8 cellular contexts compared by ENCODE assay signal in the genomic region with DNA sequence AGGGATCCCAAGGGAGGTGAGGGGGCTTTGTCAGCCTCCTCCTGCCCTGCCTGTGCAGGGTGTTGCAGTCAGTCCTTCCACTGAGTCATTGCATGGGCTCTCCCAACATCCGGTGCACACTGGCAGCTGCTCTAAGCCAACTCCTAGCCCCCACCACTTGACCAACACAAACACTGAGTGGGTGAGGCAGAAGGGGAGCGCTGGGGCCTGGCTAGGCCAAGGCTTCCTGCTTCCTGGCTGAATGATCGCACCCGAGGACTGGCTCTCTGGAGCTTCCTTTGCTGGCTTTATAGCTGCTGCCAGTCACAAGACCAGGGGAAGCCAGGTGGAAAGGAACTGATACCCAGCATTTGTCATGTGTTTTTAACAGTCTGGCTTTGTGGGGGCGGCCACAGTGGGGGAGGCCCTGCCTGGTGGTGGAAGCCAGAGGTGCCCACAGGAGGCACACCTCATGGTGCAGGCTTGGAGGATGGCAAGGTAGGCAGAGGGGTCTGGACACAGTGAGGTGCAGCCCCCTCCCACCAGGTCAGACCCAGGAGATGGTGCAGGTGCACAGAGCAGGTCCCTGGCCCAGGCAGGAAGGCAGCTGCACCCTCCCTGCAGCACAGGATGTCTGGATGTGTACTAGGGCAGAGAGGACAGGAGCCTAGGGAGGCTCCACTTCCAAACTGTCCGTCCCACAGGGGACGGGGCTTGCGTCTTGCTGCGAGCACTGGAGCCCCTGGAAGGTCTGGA. TPM values are rescaled to one million over a fixed set of nuclear protein-coding genes. Genes with fewer than 3 reads are reported as not detected.
DNase-seq lines count a peak whose midpoint lies in the region; ATAC-seq and TF ChIP-seq lines count a peak whose summit lies in the region.

No MANE protein-coding gene starts in this region.

- no peak overlapping the region for H3K4me3 ChIP-seq in AG09309 (ENCODE audit: control insufficient read depth, low read depth, low read length)
- H3K4me3 ChIP-seq in lower lobe of right lung: peak overlapping the region; percentile 2

- DNase-seq in AG09309 (ENCODE audit: low read depth) (peak; percentile 83), HT1080 (ENCODE audit: low read depth) (peak; percentile 99), caudate nucleus (lab: John Stamatoyannopoulos, UW) (peak in 28 of 61 donors; percentile 25 to 79 (median 50)), lower lobe of right lung (no peak), NCI-H1694 treated with DMSO at 0.1 percent for 48 hours (lab: John Stamatoyannopoulos, UW) (no peak)
- DNase-seq in T-helper 2 cell treated with Interferon-gamma antibody and Interleukin-4, amounts not matched to agents 5 μg/mL and 100 μg/mL, for 36 hours (ENCODE audit: low spot score): peak; percentile 78
- DNase-seq in stimulated activated CD8-positive, alpha-beta memory T cell treated with anti-CD3 and anti-CD28 coated beads, Interleukin-7, amount 100 ng/mL, for 4 hours (ENCODE audit: low read depth in 2 of 2): peak; percentile 56 to 65

- intact Hi-C loops in lower lobe of right lung (cut with DNase I): no loop called here

- H3K27me3 ChIP-seq in lower lobe of right lung (ENCODE audit: low read depth): no peaks in the 10 kb centered on the region

- TF ChIP-seq CTCF in AG09309 (IDR thresholded peaks at IDR 0.05; ENCODE audit: control insufficient read depth, insufficient read depth, low read depth, low read length, missing control alignments) (no peak), lower lobe of right lung (IDR thresholded peaks at IDR 0.05) (no peak)

- H3K27me3 Mint-ChIP-seq in T-helper 2 cell treated with Interferon-gamma antibody and Interleukin-4, amounts not matched to agents 5 μg/mL and 100 μg/mL, for 36 hours (ENCODE audit: low read depth): no peaks in the 10 kb centered on the region

- no peaks in the 10 kb centered on the region for H3K9me3 ChIP-seq in lower lobe of right lung

- H3K27ac Mint-ChIP-seq in T-helper 2 cell treated with Interferon-gamma antibody and Interleukin-4, amounts not matched to agents 5 μg/mL and 100 μg/mL, for 36 hours: peak overlapping the region; percentile 84

- peaks cover 15% of the 10 kb centered on the region for H3K4me1 Mint-ChIP-seq in T-helper 2 cell treated with Interferon-gamma antibody and Interleukin-4, amounts not matched to agents 5 μg/mL and 100 μg/mL, for 36 hours (ENCODE audit: low read depth)

- H3K9me3 Mint-ChIP-seq in T-helper 2 cell treated with Interferon-gamma antibody and Interleukin-4, amounts not matched to agents 5 μg/mL and 100 μg/mL, for 36 hours: no peaks in the 10 kb centered on the region

- peaks cover 33% of the 10 kb centered on the region for H3K4me1 ChIP-seq in lower lobe of right lung

- no peak overlapping the region for H3K4me3 Mint-ChIP-seq in T-helper 2 cell treated with Interferon-gamma antibody and Interleukin-4, amounts not matched to agents 5 μg/mL and 100 μg/mL, for 36 hours

- peaks cover 21% of the 10 kb centered on the region for H3K36me3 Mint-ChIP-seq in T-helper 2 cell treated with Interferon-gamma antibody and Interleukin-4, amounts not matched to agents 5 μg/mL and 100 μg/mL, for 36 hours (ENCODE audit: low read depth)

- H3K27ac ChIP-seq in caudate nucleus (ENCODE audit: low read depth, low read length) (peak overlapping the region; percentile 79), lower lobe of right lung (peak overlapping the region; percentile 85)

- H3K36me3 ChIP-seq in lower lobe of right lung: peaks cover 65% of the 10 kb centered on the region

- ATAC-seq in GM18909 (IDR thresholded peaks at IDR 0.05; ENCODE audit: poor library complexity, unreplicated experiment) (peak; percentile 74), lower lobe of right lung (peak; percentile 71 to 72)

RNA-seq across cellular contexts. Expression of a gene that starts 6.9 kb away (rescaled TPM):
- 198 and 210 TPM in 2 replicates for total RNA-seq in HT1080 (2014; rRNA removed; shearing (Covaris generic))
- polyA plus RNA-seq in HT1080 (2015; cell fraction: cytosol; rRNA removed): 136 and 181 TPM in 2 replicates
- 67.5 and 68.1 TPM in 2 replicates for polyA plus RNA-seq in HT1080 (2015; cell fraction: nucleus; rRNA removed)
- total RNA-seq in lower lobe of right lung: 38.5 TPM

RNA-seq across cellular contexts. Expression of a gene that starts 12.5 kb away (rescaled TPM):
- total RNA-seq in HT1080 (2014; rRNA removed; shearing (Covaris generic)): 18.0 and 21.4 TPM in 2 replicates
- 23.2 and 27.8 TPM in 2 replicates for polyA plus RNA-seq in HT1080 (2015; cell fraction: cytosol; rRNA removed)
- polyA plus RNA-seq in HT1080 (2015; cell fraction: nucleus; rRNA removed): 138 and 147 TPM in 2 replicates
- total RNA-seq in lower lobe of right lung: 35.9 TPM

RNA-seq across cellular contexts. Expression of a gene that starts 31.3 kb away (rescaled TPM):
- total RNA-seq in HT1080 (2014; rRNA removed; shearing (Covaris generic)): 35.6 and 43.3 TPM in 2 replicates
- 20.1 and 24.2 TPM in 2 replicates for polyA plus RNA-seq in HT1080 (2015; cell fraction: cytosol; rRNA removed)
- 9.0 and 11.9 TPM in 2 replicates for polyA plus RNA-seq in HT1080 (2015; cell fraction: nucleus; rRNA removed)
- total RNA-seq in lower lobe of right lung: 18.5 TPM

RNA-seq across cellular contexts. Expression of a gene that starts 31.5 kb away (rescaled TPM):
- total RNA-seq in HT1080 (2014; rRNA removed; shearing (Covaris generic)): 18.2 and 21.6 TPM in 2 replicates
- 18.3 and 22.1 TPM in 2 replicates for polyA plus RNA-seq in HT1080 (2015; cell fraction: cytosol; rRNA removed)
- 12.3 and 12.4 TPM in 2 replicates for polyA plus RNA-seq in HT1080 (2015; cell fraction: nucleus; rRNA removed)
- total RNA-seq in lower lobe of right lung: 12.1 TPM

RNA-seq across cellular contexts. Expression of a gene that starts 53.6 kb away (rescaled TPM):
- total RNA-seq in HT1080 (2014; rRNA removed; shearing (Covaris generic)): 6.0 and 13.6 TPM in 2 replicates
- 56.0 and 58.4 TPM in 2 replicates for polyA plus RNA-seq in HT1080 (2015; cell fraction: cytosol; rRNA removed)
- 48.7 and 52.1 TPM in 2 replicates for polyA plus RNA-seq in HT1080 (2015; cell fraction: nucleus; rRNA removed)
- total RNA-seq in lower lobe of right lung: 29.1 TPM

Comparison
In these comparisons a context has a peak if more than half of its experiments do, and no peak if none do; other contexts are left out.
1. DNase-seq: peak in AG09309 (single experiment), HT1080 (single experiment), T-helper 2 cell treated with Interferon-gamma antibody and Interleukin-4, amounts not matched to agents 5 μg/mL and 100 μg/mL, for 36 hours (single experiment) and stimulated activated CD8-positive, alpha-beta memory T cell treated with anti-CD3 and anti-CD28 coated beads, Interleukin-7, amount 100 ng/mL, for 4 hours (2 of 2); none in lower lobe of right lung (single experiment) and NCI-H1694 treated with DMSO at 0.1 percent for 48 hours (single experiment).